Comparison of ENCODE assay signal across 19 cellular contexts in the genomic region with DNA sequence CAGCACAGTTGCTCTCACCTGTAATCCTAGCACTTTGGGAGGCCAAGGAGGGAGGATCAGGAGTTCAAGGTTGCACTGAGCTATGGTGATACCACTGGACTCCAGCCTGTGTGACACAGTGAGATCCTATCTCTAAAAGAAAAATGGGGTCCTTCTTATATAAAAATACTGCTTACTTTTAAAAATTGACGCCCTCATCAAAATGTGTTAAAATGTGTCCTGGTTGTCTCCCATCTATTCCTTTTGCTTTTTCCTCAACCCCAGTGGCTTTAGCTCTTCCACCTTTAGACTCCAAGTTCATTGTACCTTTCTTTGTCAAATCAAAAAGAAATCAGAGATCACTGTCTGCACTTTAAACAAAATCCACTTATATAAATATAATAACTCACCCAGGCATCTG.
DNase-seq lines count a peak whose midpoint lies in the region; ATAC-seq and TF ChIP-seq lines count a peak whose summit lies in the region.
"Had no signal": no experiment of that assay in that cellular context is flagged by ENCODE, and none has a peak within 500 bp of the region (broad histone marks: within the 10 kb centered on the region; RNA-seq: fewer than 3 reads in every experiment).

No MANE protein-coding gene starts in this region.

- POLR2A ChIA-PET in HCT116 (lab: Charles Lee): interaction anchor here (1.4 kb wide), 1 partner anchor 60 kb away, joined by 3 read pairs; the partner anchor contains the start of gene GPD1L

- no TSS peak for BruUV-seq in HCT116 (replicated peaks; lab: Mats Ljungman, UMichigan)

- H3K36me3 ChIP-seq in HCT116 (ENCODE audit: control insufficient read depth in 1 of 2, insufficient read depth in 2 of 2, low read length in 2 of 2) (no peaks in the 10 kb centered on the region), RWPE2 (ENCODE audit: low read depth) (no peaks in the 10 kb centered on the region), lower lobe of right lung (no peaks in the 10 kb centered on the region), subcutaneous abdominal adipose tissue (ENCODE audit: control insufficient read depth in 5 of 5, insufficient read depth in 5 of 5, low read length in 5 of 5) (no peaks in the 10 kb centered on the region)
- H3K36me3 ChIP-seq: tibial nerve had no signal

- no peak overlapping the region for H3K9ac ChIP-seq in HCT116 (ENCODE audit: low read length)
- no peak overlapping the region for H3K9ac ChIP-seq in subcutaneous abdominal adipose tissue (ENCODE audit: low read length in 5 of 5)

- CTCF ChIA-PET in HCT116 (lab: Charles Lee): no interaction called here

- no peak overlapping the region for H3K4me3 ChIP-seq in HCT116 (replicated peaks in 1 of 2; ENCODE audit: low read depth in 1 of 2, low read length in 2 of 2)
- no peak overlapping the region for H3K4me3 ChIP-seq in RWPE2 (ENCODE audit: severe bottlenecking)
- H3K4me3 ChIP-seq in lower lobe of right lung: no peak overlapping the region
- no peak overlapping the region for H3K4me3 ChIP-seq in subcutaneous abdominal adipose tissue (ENCODE audit: low read depth in 1 of 5, low read length in 5 of 5)
- H3K4me3 ChIP-seq: lung, tibial nerve had no signal

- H3K79me2 ChIP-seq in HCT116 (ENCODE audit: insufficient read depth, low read length): no peaks in the 10 kb centered on the region

- RAD21 ChIA-PET in HCT116 (lab: Charles Lee; ENCODE audit: low non-redundant PET in 1 of 2, low total read pairs in 2 of 2, uncharacterized antibody in 2 of 2, unreplicated experiment in 2 of 2): no interaction called here

- peaks cover 0 to 4% of the 10 kb centered on the region in 2 experiments; a peak in 1 of 4 replicates for H3K9me3 ChIP-seq in HCT116 (ENCODE audit: control insufficient read depth in 1 of 2, insufficient read depth in 1 of 2, low read depth in 1 of 2, low read length in 2 of 2)
- peaks cover 2% of the 10 kb centered on the region for H3K9me3 ChIP-seq in RWPE2 (ENCODE audit: severe bottlenecking)
- peaks cover 12% of the 10 kb centered on the region for H3K9me3 ChIP-seq in lower lobe of right lung
- H3K9me3 ChIP-seq in subcutaneous abdominal adipose tissue (ENCODE audit: control insufficient read depth in 5 of 5, low read length in 5 of 5): peaks cover 0 to 8% (median 0%) of the 10 kb centered on the region in 5 donors

- no peak overlapping the region for H3K27ac ChIP-seq in HCT116 (ENCODE audit: low read depth, low read length)
- peak overlapping the region; percentile 64 for H3K27ac ChIP-seq in RWPE2 (ENCODE audit: poor library complexity, severe bottlenecking)
- H3K27ac ChIP-seq in lower lobe of right lung: peak overlapping the region; percentile 42
- peak overlapping the region; percentile 47 for H3K27ac ChIP-seq in subcutaneous abdominal adipose tissue (ENCODE audit: low read depth, low read length)

- H3K9me2 ChIP-seq in HCT116 (ENCODE audit: insufficient read depth): no peaks in the 10 kb centered on the region

- peaks cover 6 to 11% of the 10 kb centered on the region in 2 experiments; a peak in 2 of 4 replicates for H3K4me1 ChIP-seq in HCT116 (ENCODE audit: control insufficient read depth in 1 of 2, insufficient read depth in 2 of 2, low read length in 2 of 2)
- H3K4me1 ChIP-seq in RWPE2 (ENCODE audit: insufficient read depth, poor library complexity, severe bottlenecking): peaks cover 15% of the 10 kb centered on the region
- H3K4me1 ChIP-seq in lower lobe of right lung: peaks cover 18% of the 10 kb centered on the region
- H3K4me1 ChIP-seq in subcutaneous abdominal adipose tissue (ENCODE audit: control insufficient read depth in 5 of 5, insufficient read depth in 5 of 5, low read length in 5 of 5): peaks cover 4 to 13% (median 11%) of the 10 kb centered on the region in 5 donors

- TF ChIP-seq POLR2A in HCT116 (IDR thresholded peaks at IDR 0.05; ENCODE audit: borderline replicate concordance, extremely low read depth, insufficient read depth, insufficient read length): no peak

- no peak overlapping the region for H3K4me2 ChIP-seq in HCT116 (ENCODE audit: low read length)

- intact Hi-C loops in HCT116 (cut with micrococcal nuclease): no loop called here
- intact Hi-C loops in lower lobe of right lung (cut with DNase I): no loop called here

- TF ChIP-seq CTCF in HCT116 (IDR thresholded peaks at IDR 0.05 in 2 of 3, conservative IDR thresholded peaks at IDR 0.05 in 1 of 3; ENCODE audit: borderline replicate concordance in 1 of 3, insufficient read depth in 1 of 3, low read depth in 2 of 3, low read length in 2 of 3): no peak
- TF ChIP-seq CTCF in RWPE2 (IDR thresholded peaks at IDR 0.05; ENCODE audit: poor library complexity, severe bottlenecking): no peak
- TF ChIP-seq CTCF in lower lobe of right lung (IDR thresholded peaks at IDR 0.05): no peak

- ATAC-seq in HCT116 (no peak), RWPE2 (ENCODE audit: low read depth) (no peak), lower lobe of right lung (no peak), GM21576 (IDR thresholded peaks at IDR 0.05; ENCODE audit: unreplicated experiment) (no peak)
- ATAC-seq: SK-N-SH treated with all-trans-retinoic acid at 6 μM for 48 hours; stimulated activated naive CD8-positive, alpha-beta T cell treated with anti-CD3 and anti-CD28 coated beads, Interleukin-15, amount 100 ng/mL, for 72 hours; T-helper 17 cell had no signal

- H3K27me3 ChIP-seq in HCT116 (ENCODE audit: insufficient read depth, low read length) (no peaks in the 10 kb centered on the region), RWPE2 (ENCODE audit: insufficient read depth, poor library complexity, severe bottlenecking) (no peaks in the 10 kb centered on the region), lower lobe of right lung (ENCODE audit: low read depth) (no peaks in the 10 kb centered on the region), subcutaneous abdominal adipose tissue (ENCODE audit: control insufficient read depth in 5 of 5, insufficient read depth in 4 of 5, low read length in 5 of 5) (no peaks in the 10 kb centered on the region)
- H3K27me3 ChIP-seq: tibial nerve had no signal

- TF ChIP-seq RAD21 in HCT116 (IDR thresholded peaks at IDR 0.05; ENCODE audit: low read depth): no peak

- H4K20me1 ChIP-seq in HCT116 (ENCODE audit: insufficient read depth): no peaks in the 10 kb centered on the region

- DNase-seq in HCT116 (ENCODE audit: low read depth, low spot score) (no peak), RWPE2 (ENCODE audit: low spot score) (no peak), lower lobe of right lung (no peak), T-helper 2 cell (no peak), islet precursor cell (no peak)
- DNase-seq: activated T-cell treated with anti-CD3 and anti-CD28 coated beads for 4 hours; aorta; DMS79; GDM1; KG1; NCI-H2107; posterior cingulate gyrus; stimulated activated naive CD8-positive, alpha-beta T cell treated with anti-CD3 and anti-CD28 coated beads, Interleukin-15, amount 100 ng/mL, for 72 hours; T-helper 17 cell had no signal

- peak overlapping the region; percentile 72 for H2AFZ ChIP-seq in HCT116 (ENCODE audit: low read depth, low read length, poor library complexity, severe bottlenecking)

TF ChIP-seq in HCT116, 20 proteins besides CTCF, POLR2A, EP300 and RAD21:
- TF ChIP-seq REST (IDR thresholded peaks at IDR 0.05; ENCODE audit: low read depth): no peak
- no peak for TF ChIP-seq ELF1 (IDR thresholded peaks at IDR 0.05; ENCODE audit: borderline replicate concordance, low read depth)
- no peak for TF ChIP-seq CEBPB (IDR thresholded peaks at IDR 0.05; ENCODE audit: low read depth)
- no peak for TF ChIP-seq ZNF274 (IDR thresholded peaks at IDR 0.05; ENCODE audit: low read depth, low read length)
- no peak for TF ChIP-seq CBX3 (IDR thresholded peaks at IDR 0.05; ENCODE audit: low read depth)
- no peak for TF ChIP-seq POLR2AphosphoS5 (IDR thresholded peaks at IDR 0.05; ENCODE audit: low read depth, low read length)
- no peak for TF ChIP-seq SRF (IDR thresholded peaks at IDR 0.05; ENCODE audit: low read depth)
- TF ChIP-seq MAX (IDR thresholded peaks at IDR 0.05): no peak
